Comparison of ENCODE assay signal across 8 cellular contexts in genomic region chr17:7916383-7916677, GRCh38. TPM values are rescaled to one million over a fixed set of nuclear protein-coding genes. Genes with fewer than 3 reads are reported as not detected.
DNase-seq lines count a peak whose midpoint lies in the region; ATAC-seq and TF ChIP-seq lines count a peak whose summit lies in the region.

No MANE protein-coding gene starts in this region.

- TF ChIP-seq CTCF in right lobe of liver (IDR thresholded peaks at IDR 0.05) (no peak), transverse colon (IDR thresholded peaks at IDR 0.05) (no peak)

- H3K36me3 Mint-ChIP-seq in activated naive CD4-positive, alpha-beta T cell treated with anti-CD3 and anti-CD28 coated beads, Interleukin-2, amount 10 ng/mL, durations not matched to agents 7 days and 5 days: peaks cover 9% of the 10 kb centered on the region
- peaks cover 6% of the 10 kb centered on the region for H3K36me3 Mint-ChIP-seq in activated naive CD8-positive, alpha-beta T cell treated with anti-CD3 and anti-CD28 coated beads, Interleukin-2, amount 50 U/mL, for 24 hours (ENCODE audit: low read depth)

- H3K4me1 ChIP-seq in right lobe of liver (peaks cover 0 to 10% (median 0%) of the 10 kb centered on the region in 4 donors), transverse colon (peaks cover 6 to 27% (median 20%) of the 10 kb centered on the region in 4 donors)

- no peaks in the 10 kb centered on the region for H3K9me3 Mint-ChIP-seq in activated naive CD4-positive, alpha-beta T cell treated with anti-CD3 and anti-CD28 coated beads, Interleukin-2, amount 10 ng/mL, durations not matched to agents 7 days and 5 days
- H3K9me3 Mint-ChIP-seq in activated naive CD8-positive, alpha-beta T cell treated with anti-CD3 and anti-CD28 coated beads, Interleukin-2, amount 50 U/mL, for 24 hours: no peaks in the 10 kb centered on the region

- H3K27ac ChIP-seq in right lobe of liver (peak overlapping the region; percentile 50 to 85 (median 76)), transverse colon (peak overlapping the region; percentile 86 to 97 (median 92))

- H3K9me3 ChIP-seq in right lobe of liver (no peaks in the 10 kb centered on the region), transverse colon (no peaks in the 10 kb centered on the region)

- H3K27me3 Mint-ChIP-seq in activated naive CD4-positive, alpha-beta T cell treated with anti-CD3 and anti-CD28 coated beads, Interleukin-2, amount 10 ng/mL, durations not matched to agents 7 days and 5 days: peaks cover 4% of the 10 kb centered on the region
- H3K27me3 Mint-ChIP-seq in activated naive CD8-positive, alpha-beta T cell treated with anti-CD3 and anti-CD28 coated beads, Interleukin-2, amount 50 U/mL, for 24 hours: no peaks in the 10 kb centered on the region

- H3K36me3 ChIP-seq in right lobe of liver: no peaks in the 10 kb centered on the region
- H3K36me3 ChIP-seq in transverse colon: no peaks in the 10 kb centered on the region

- DNase-seq in activated naive CD4-positive, alpha-beta T cell treated with anti-CD3 and anti-CD28 coated beads, Interleukin-2, amount 10 ng/mL, durations not matched to agents 7 days and 5 days: no peak
- DNase-seq in activated naive CD4-positive, alpha-beta T cell treated with Interleukin-2 at 50 U/mL for 16 hours: no peak
- DNase-seq in activated naive CD8-positive, alpha-beta T cell treated with anti-CD3 and anti-CD28 coated beads, Interleukin-2, amount 50 U/mL, for 24 hours: no peak
- DNase-seq in right lobe of liver (peak in 1 of 3 donors; percentile 67), transverse colon (no peak), MV-4-11 (lab: John Stamatoyannopoulos, UW) (no peak)
- no peak for DNase-seq in effector CD4-positive, alpha-beta T cell

- no peak for TF ChIP-seq EP300 in transverse colon (IDR thresholded peaks at IDR 0.05; ENCODE audit: low read depth)

- H3K27me3 ChIP-seq in right lobe of liver: no peaks in the 10 kb centered on the region
- H3K27me3 ChIP-seq in transverse colon: no peaks in the 10 kb centered on the region

- intact Hi-C loops in right lobe of liver (cut with DNase I) (no loop called here), transverse colon (cut with DNase I; ENCODE audit: low total_unique reads) (no loop called here)

- ATAC-seq in activated naive CD8-positive, alpha-beta T cell treated with anti-CD3 and anti-CD28 coated beads, Interleukin-2, amount 50 U/mL, for 24 hours: no peak
- ATAC-seq in right lobe of liver (no peak), GM18909 (IDR thresholded peaks at IDR 0.05; ENCODE audit: poor library complexity, unreplicated experiment) (no peak)

- WGBS in right lobe of liver (ENCODE audit: insufficient coverage, low coverage, low lambda C conversion rate, missing lambda C conversion rate): 82% methylated on average over 2 of the region's 15 CpGs
- 50% methylated on average over 14 of the region's 15 CpGs; no CpG with 5 or more reads in 1 of the 2 donors for WGBS in transverse colon (ENCODE audit: low coverage in 1 of 2), 2 donors

- CTCF ChIA-PET in activated naive CD4-positive, alpha-beta T cell treated with anti-CD3 and anti-CD28 coated beads, Interleukin-2, amount 10 ng/mL, durations not matched to agents 7 days and 5 days (lab: Charles Lee): interaction anchor here (0.9 to 5.0 kb wide), 7 partner anchors 16 to 142 kb away, joined by 3 to 49 read pairs (median 4); partner anchors contain the start of genes CNTROB and TRAPPC1

- peaks cover 43% of the 10 kb centered on the region for H3K4me1 Mint-ChIP-seq in activated naive CD4-positive, alpha-beta T cell treated with anti-CD3 and anti-CD28 coated beads, Interleukin-2, amount 10 ng/mL, durations not matched to agents 7 days and 5 days
- H3K4me1 Mint-ChIP-seq in activated naive CD8-positive, alpha-beta T cell treated with anti-CD3 and anti-CD28 coated beads, Interleukin-2, amount 50 U/mL, for 24 hours: peaks cover 37% of the 10 kb centered on the region

- H3K27ac Mint-ChIP-seq in activated naive CD4-positive, alpha-beta T cell treated with anti-CD3 and anti-CD28 coated beads, Interleukin-2, amount 10 ng/mL, durations not matched to agents 7 days and 5 days: peak overlapping the region; percentile 82
- peak overlapping the region; percentile 68 for H3K27ac Mint-ChIP-seq in activated naive CD8-positive, alpha-beta T cell treated with anti-CD3 and anti-CD28 coated beads, Interleukin-2, amount 50 U/mL, for 24 hours

- TF ChIP-seq POLR2A in right lobe of liver (IDR thresholded peaks at IDR 0.05): no peak
- no peak for TF ChIP-seq POLR2A in transverse colon (IDR thresholded peaks at IDR 0.05)

- H3K4me3 ChIP-seq in right lobe of liver (peak overlapping the region; percentile 44 to 62 (median 61)), transverse colon (peak overlapping the region; percentile 35 to 61 (median 48))

- in situ Hi-C loops in transverse colon (cut with MboI; ENCODE audit: low pct_ligation_motif_present in 1 of 4, low pct_unique_long_range_greater_than_20kb in 1 of 4, low sequenced_read_pairs in 3 of 4): no loop called here

- peak overlapping the region; percentile 87 for H3K4me3 Mint-ChIP-seq in activated naive CD4-positive, alpha-beta T cell treated with anti-CD3 and anti-CD28 coated beads, Interleukin-2, amount 10 ng/mL, durations not matched to agents 7 days and 5 days
- peak overlapping the region; percentile 72 for H3K4me3 Mint-ChIP-seq in activated naive CD8-positive, alpha-beta T cell treated with anti-CD3 and anti-CD28 coated beads, Interleukin-2, amount 50 U/mL, for 24 hours

RNA-seq across cellular contexts. Expression of gene RNF227, which starts 0.2 kb away (rescaled TPM):
- total RNA-seq in right lobe of liver: under 1 TPM; 0.18 to 0.70 (median 0.46) TPM
- 1 to 10 TPM in 2 of 4 donors, under 1 TPM in 1, not detected in 1; 0.75 to 3.4 (median 2.7) TPM for total RNA-seq in transverse colon

RNA-seq across cellular contexts. Expression of gene KCNAB3, which starts 13.3 kb away (rescaled TPM):
- total RNA-seq in right lobe of liver (1 to 10 TPM in 3 of 6 experiments, under 1 TPM in 2, not detected in 1; 0.61 to 2.9 (median 1.0) TPM), transverse colon (1 to 10 TPM in 1 of 4 donors, under 1 TPM in 2, not detected in 1; 0.40 to 1.6 (median 0.82) TPM)

RNA-seq across cellular contexts. Expression of gene TRAPPC1, which starts 15.4 kb away (rescaled TPM):
- total RNA-seq in right lobe of liver: 10 to 100 TPM; 43.7 to 57.1 (median 48.3) TPM
- 10 to 100 TPM; 42.7 to 70.9 (median 68.8) TPM for total RNA-seq in transverse colon

RNA-seq across cellular contexts. Expression of gene CNTROB, which starts 15.7 kb away (rescaled TPM):
- total RNA-seq in right lobe of liver (10 to 100 TPM in 2 of 6 experiments, 1 to 10 TPM in 4; 7.3 to 12.7 (median 9.4) TPM), transverse colon (10 to 100 TPM; 22.7 to 62.1 (median 31.6) TPM)

RNA-seq across cellular contexts. Expression of gene CHD3, which starts 27.7 kb away (rescaled TPM):
- total RNA-seq in right lobe of liver (1 to 10 TPM; 3.2 to 7.2 (median 5.1) TPM), transverse colon (10 to 100 TPM; 53.0 to 71.6 (median 62.0) TPM)
